In the genomic region with DNA sequence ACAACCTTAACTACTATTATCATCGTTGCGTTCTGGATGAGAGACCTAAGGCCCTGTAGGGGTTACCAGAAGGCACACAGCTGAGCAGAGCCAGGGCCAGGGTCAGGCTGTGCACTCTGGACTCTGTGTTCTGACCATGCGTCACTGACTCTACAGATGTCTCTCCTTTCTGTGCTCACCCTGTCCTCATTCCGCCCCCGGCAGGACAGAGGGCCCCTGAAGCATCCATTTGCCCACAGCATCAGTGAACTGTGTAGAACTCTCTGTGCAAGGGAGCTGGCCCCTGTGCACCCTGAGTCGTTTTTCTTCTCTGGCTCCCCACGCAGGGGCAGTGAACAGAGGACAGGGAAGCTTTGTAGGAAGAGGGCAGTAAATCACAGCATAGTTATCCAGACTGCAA, we compare ENCODE assay signal across 11 cellular contexts. TPM values are rescaled to one million over a fixed set of nuclear protein-coding genes. Genes with fewer than 3 reads are reported as not detected.
DNase-seq lines count a peak whose midpoint lies in the region; ATAC-seq and TF ChIP-seq lines count a peak whose summit lies in the region.
"Had no signal": no experiment of that assay in that cellular context is flagged by ENCODE, and none has a peak within 500 bp of the region (broad histone marks: within the 10 kb centered on the region; RNA-seq: fewer than 3 reads in every experiment).

No MANE protein-coding gene starts in this region.

- H3K4me3 ChIP-seq in OCI-LY1 (ENCODE audit: low read depth, low read length, poor library complexity, severe bottlenecking) (peak overlapping the region; percentile 87), A673 (ENCODE audit: low read depth, low read length, poor library complexity, severe bottlenecking) (no peak overlapping the region)

- POLR2A ChIA-PET in A673 (lab: Charles Lee; ENCODE audit: low non-redundant PET), result no interaction called here

- TF ChIP-seq CTCF in OCI-LY1 (IDR thresholded peaks at IDR 0.05; ENCODE audit: low read length) (no peak), chondrocyte (IDR thresholded peaks at IDR 0.05) (no peak), progenitor cell of endocrine pancreas (IDR thresholded peaks at IDR 0.05; ENCODE audit: unreplicated experiment) (no peak), A673 (conservative IDR thresholded peaks at IDR 0.05; ENCODE audit: low read depth, low read length) (no peak)

- peak overlapping the region; percentile 82; the same call in 1 of the 2 replicates for H3K9ac ChIP-seq in OCI-LY1 (ENCODE audit: low read length)
- H3K9ac ChIP-seq: parathyroid adenoma had no signal

- CTCF ChIA-PET in activated CD8-positive, alpha-beta memory T cell treated with anti-CD3 and anti-CD28 coated beads, Interleukin-2, amount 10 ng/mL, durations not matched to agents 7 days and 5 days (lab: Charles Lee), result interaction anchor here (1.2 kb wide), 1 partner anchor 22 kb away, joined by 3 read pairs; a partner anchor contains a TSS
- CTCF ChIA-PET in A673 (lab: Charles Lee), result no interaction called here

- H3K27ac Mint-ChIP-seq in activated CD8-positive, alpha-beta memory T cell treated with anti-CD3 and anti-CD28 coated beads, Interleukin-2, amount 10 ng/mL, durations not matched to agents 7 days and 5 days, result peak overlapping the region; percentile 90
- H3K27ac Mint-ChIP-seq in chondrocyte (ENCODE audit: unreplicated experiment) (no peak overlapping the region), progenitor cell of endocrine pancreas (no peak overlapping the region)

- intact Hi-C loops in A673 (cut with micrococcal nuclease; ENCODE audit: unreplicated experiment), result no loop called here

- no peak for ATAC-seq in activated CD8-positive, alpha-beta memory T cell treated with anti-CD3 and anti-CD28 coated beads, Interleukin-2, amount 10 ng/mL, durations not matched to agents 7 days and 5 days
- ATAC-seq in GM18858 (IDR thresholded peaks at IDR 0.05; ENCODE audit: unreplicated experiment), result no peak

- H3K9me2 ChIP-seq in OCI-LY1 (ENCODE audit: low read depth, low read length), result no peaks in the 10 kb centered on the region

- no peak for DNase-seq in activated CD8-positive, alpha-beta memory T cell treated with anti-CD3 and anti-CD28 coated beads, Interleukin-2, amount 10 ng/mL, durations not matched to agents 7 days and 5 days
- no peak for DNase-seq in activated CD8-positive, alpha-beta memory T cell treated with anti-CD3 and anti-CD28 coated beads, Interleukin-2, amount 50 U/mL, for 48 hours
- DNase-seq in chondrocyte (ENCODE audit: low spot score), result no peak
- DNase-seq in progenitor cell of endocrine pancreas (ENCODE audit: low spot score, unreplicated experiment), result no peak
- DNase-seq in A673 (ENCODE audit: low spot score), result no peak
- no peak for DNase-seq in KBM-7
- DNase-seq: stimulated activated CD4-positive, alpha-beta T cell treated with anti-CD3 and anti-CD28 coated beads, Interleukin-12 subunit alpha, Interleukin-12 subunit beta, amount 100 ng/mL, for 4 hours; testis had no signal

- in situ Hi-C loops in KBM-7 (cut with MboI; ENCODE audit: low pct_unique_long_range_greater_than_20kb, low sequenced_read_pairs), result no loop called here

- no peak overlapping the region for H2AFZ ChIP-seq in OCI-LY1 (ENCODE audit: low read length)

- H3K4me2 ChIP-seq in OCI-LY1 (ENCODE audit: low read length), result peak overlapping the region; percentile 98

- no peaks in the 10 kb centered on the region for H3K36me3 Mint-ChIP-seq in activated CD8-positive, alpha-beta memory T cell treated with anti-CD3 and anti-CD28 coated beads, Interleukin-2, amount 10 ng/mL, durations not matched to agents 7 days and 5 days
- H3K36me3 Mint-ChIP-seq in chondrocyte (ENCODE audit: low read depth), result no peaks in the 10 kb centered on the region
- H3K36me3 Mint-ChIP-seq in progenitor cell of endocrine pancreas (ENCODE audit: insufficient read depth), result peaks cover 2% of the 10 kb centered on the region

- no peaks in the 10 kb centered on the region for H3K79me2 ChIP-seq in OCI-LY1 (ENCODE audit: insufficient read depth, low read length)
- H3K79me2 ChIP-seq: parathyroid adenoma had no signal

- peaks cover 9% of the 10 kb centered on the region for H3K4me1 Mint-ChIP-seq in activated CD8-positive, alpha-beta memory T cell treated with anti-CD3 and anti-CD28 coated beads, Interleukin-2, amount 10 ng/mL, durations not matched to agents 7 days and 5 days
- H3K4me1 Mint-ChIP-seq in chondrocyte (ENCODE audit: low read depth) (peaks cover 12% of the 10 kb centered on the region), progenitor cell of endocrine pancreas (ENCODE audit: low read depth) (peaks cover 6% of the 10 kb centered on the region)

- H3K27me3 ChIP-seq in OCI-LY1 (ENCODE audit: insufficient read depth, low read length) (no peaks in the 10 kb centered on the region), A673 (replicated peaks; ENCODE audit: insufficient read depth, low read depth, low read length, poor library complexity) (no peaks in the 10 kb centered on the region)
- H3K27me3 ChIP-seq: testis had no signal

- H3K9me3 ChIP-seq in OCI-LY1 (ENCODE audit: low read length), result no peaks in the 10 kb centered on the region
- no peaks in the 10 kb centered on the region for H3K9me3 ChIP-seq in A673 (ENCODE audit: low read depth, low read length, poor library complexity, severe bottlenecking)
- H3K9me3 ChIP-seq: testis had no signal

- H4K20me1 ChIP-seq in OCI-LY1 (ENCODE audit: insufficient read depth, low read length), result no peaks in the 10 kb centered on the region

- BruUV-seq in A673 (replicated peaks; lab: Mats Ljungman, UMichigan), result no TSS peak

- H3K36me3 ChIP-seq in OCI-LY1 (ENCODE audit: insufficient read depth, low read length) (no peaks in the 10 kb centered on the region; the same call in 1 of the 2 replicates), A673 (ENCODE audit: insufficient read depth, low read length, poor library complexity, severe bottlenecking) (no peaks in the 10 kb centered on the region)

- H3K4me3 Mint-ChIP-seq in activated CD8-positive, alpha-beta memory T cell treated with anti-CD3 and anti-CD28 coated beads, Interleukin-2, amount 10 ng/mL, durations not matched to agents 7 days and 5 days, result peak overlapping the region; percentile 87
- H3K4me3 Mint-ChIP-seq in chondrocyte (ENCODE audit: unreplicated experiment), result peak overlapping the region; percentile 79
- H3K4me3 Mint-ChIP-seq in progenitor cell of endocrine pancreas (ENCODE audit: low read depth), result peak overlapping the region; percentile 85

- H3K9me3 Mint-ChIP-seq in activated CD8-positive, alpha-beta memory T cell treated with anti-CD3 and anti-CD28 coated beads, Interleukin-2, amount 10 ng/mL, durations not matched to agents 7 days and 5 days (ENCODE audit: low read depth), result no peaks in the 10 kb centered on the region
- H3K9me3 Mint-ChIP-seq in chondrocyte (ENCODE audit: low read depth) (no peaks in the 10 kb centered on the region), progenitor cell of endocrine pancreas (ENCODE audit: low read depth) (no peaks in the 10 kb centered on the region)

- H3K27ac ChIP-seq in OCI-LY1 (ENCODE audit: low read depth, low read length, poor library complexity, severe bottlenecking) (peak overlapping the region; percentile 51), A673 (ENCODE audit: low read depth, low read length, poor library complexity, severe bottlenecking) (no peak overlapping the region)
- H3K27ac ChIP-seq: parathyroid adenoma, testis had no signal

- no peaks in the 10 kb centered on the region for H3F3A ChIP-seq in OCI-LY1 (ENCODE audit: insufficient read depth, low read length)

- H3K4me1 ChIP-seq in OCI-LY1 (ENCODE audit: insufficient read depth, low read length, severe bottlenecking), result peaks cover 16% of the 10 kb centered on the region
- no peaks in the 10 kb centered on the region for H3K4me1 ChIP-seq in A673 (ENCODE audit: insufficient read depth, low read length, poor library complexity, severe bottlenecking)
- H3K4me1 ChIP-seq: parathyroid adenoma, testis had no signal

- H3K27me3 Mint-ChIP-seq in activated CD8-positive, alpha-beta memory T cell treated with anti-CD3 and anti-CD28 coated beads, Interleukin-2, amount 10 ng/mL, durations not matched to agents 7 days and 5 days, result no peaks in the 10 kb centered on the region
- no peaks in the 10 kb centered on the region for H3K27me3 Mint-ChIP-seq in chondrocyte (ENCODE audit: low read depth)
- no peaks in the 10 kb centered on the region for H3K27me3 Mint-ChIP-seq in progenitor cell of endocrine pancreas

RNA-seq across cellular contexts. Expression of a gene that starts 21.3 kb away (rescaled TPM):
- total RNA-seq in activated CD8-positive, alpha-beta memory T cell treated with anti-CD3 and anti-CD28 coated beads, Interleukin-2, amount 10 ng/mL, durations not matched to agents 7 days and 5 days, result 10 to 100 TPM; 25.7 to 29.6 TPM
- total RNA-seq in chondrocyte (16.0 to 17.5 TPM (median 17.2 TPM) in 3 replicates), progenitor cell of endocrine pancreas (15.6 and 16.5 TPM in 2 replicates), A673 (2021) (24.9 and 29.1 TPM in 2 replicates)

RNA-seq across cellular contexts. Expression of a gene that starts 22.5 kb away (rescaled TPM):
- total RNA-seq in activated CD8-positive, alpha-beta memory T cell treated with anti-CD3 and anti-CD28 coated beads, Interleukin-2, amount 10 ng/mL, durations not matched to agents 7 days and 5 days, result 10 to 100 TPM; 34.8 to 50.5 TPM
- 49.2 to 63.0 TPM (median 49.3 TPM) in 3 replicates for total RNA-seq in chondrocyte
- total RNA-seq in progenitor cell of endocrine pancreas, result 44.9 and 55.0 TPM in 2 replicates
- 31.8 and 40.5 TPM in 2 replicates for total RNA-seq in A673 (2021)

RNA-seq across cellular contexts. Expression of a gene that starts 28.4 kb away (rescaled TPM):
- total RNA-seq in activated CD8-positive, alpha-beta memory T cell treated with anti-CD3 and anti-CD28 coated beads, Interleukin-2, amount 10 ng/mL, durations not matched to agents 7 days and 5 days, result 10 to 100 TPM; 21.4 to 21.6 TPM
- total RNA-seq in chondrocyte (51.9 to 58.3 TPM (median 53.4 TPM) in 3 replicates), progenitor cell of endocrine pancreas (22.6 and 24.1 TPM in 2 replicates), A673 (2021) (21.3 and 24.3 TPM in 2 replicates)

RNA-seq across cellular contexts. Expression of a gene that starts 43.4 kb away (rescaled TPM):
- 1 to 10 TPM; 6.9 to 7.9 TPM for total RNA-seq in activated CD8-positive, alpha-beta memory T cell treated with anti-CD3 and anti-CD28 coated beads, Interleukin-2, amount 10 ng/mL, durations not matched to agents 7 days and 5 days
- total RNA-seq in chondrocyte (6.9 to 7.7 TPM (median 7.3 TPM) in 3 replicates), progenitor cell of endocrine pancreas (27.1 and 27.9 TPM in 2 replicates), A673 (2021) (11.9 and 13.0 TPM in 2 replicates)

RNA-seq across cellular contexts. Expression of a gene that starts 59.1 kb away (rescaled TPM):
- 10 to 100 TPM; 29.4 to 34.1 TPM for total RNA-seq in activated CD8-positive, alpha-beta memory T cell treated with anti-CD3 and anti-CD28 coated beads, Interleukin-2, amount 10 ng/mL, durations not matched to agents 7 days and 5 days
- total RNA-seq in chondrocyte (39.3 to 42.5 TPM (median 41.2 TPM) in 3 replicates), progenitor cell of endocrine pancreas (39.7 and 40.8 TPM in 2 replicates), A673 (2021) (49.5 and 56.8 TPM in 2 replicates)
